ENCODE assay signal across 6 cellular contexts in the genomic region with DNA sequence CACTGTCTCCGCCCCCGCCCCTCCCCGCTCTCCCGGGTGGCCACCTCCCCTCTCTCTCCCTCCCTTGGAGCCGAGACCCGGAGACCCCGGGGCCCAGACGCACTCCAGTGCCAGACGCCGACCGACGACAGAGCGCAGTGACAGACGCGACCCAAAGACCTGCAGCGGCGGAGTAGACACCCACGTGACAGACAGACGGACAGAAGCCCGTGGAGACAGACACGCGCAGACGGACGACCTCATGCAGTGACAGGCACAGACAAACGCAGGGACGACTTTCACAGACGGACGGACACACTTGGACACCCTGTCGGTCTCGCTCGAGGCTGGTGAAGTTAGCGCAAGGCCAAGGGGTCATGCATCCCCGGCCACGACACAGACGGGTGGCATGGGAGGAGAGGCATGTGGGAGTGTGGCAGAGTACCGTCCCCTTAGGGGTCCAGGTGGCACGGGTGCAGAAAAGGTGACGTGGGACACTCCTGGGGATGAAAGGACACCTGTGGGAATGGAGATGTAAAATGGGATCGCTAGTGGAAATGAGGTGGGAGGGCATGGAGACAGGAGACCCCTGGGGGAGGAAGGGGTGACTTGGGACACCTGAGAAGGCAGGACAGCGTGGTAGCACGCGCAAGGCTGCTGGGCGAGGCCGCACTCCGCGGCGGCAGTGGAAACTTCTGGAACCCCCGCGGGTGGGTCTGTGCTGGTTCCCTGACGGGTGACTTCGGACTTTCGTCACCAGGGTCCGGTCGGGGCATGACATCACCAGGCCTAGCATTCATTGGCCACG. TPM values are rescaled to one million over a fixed set of nuclear protein-coding genes. Genes with fewer than 3 reads are reported as not detected.
DNase-seq lines count a peak whose midpoint lies in the region; ATAC-seq and TF ChIP-seq lines count a peak whose summit lies in the region.

No MANE protein-coding gene starts in this region.

- H3K4me3 ChIP-seq in GM06990 (replicated peaks; ENCODE audit: low read depth, low read length) (peak overlapping the region; percentile 14), iPS-15b (ENCODE audit: low read depth, low read length) (peak overlapping the region; percentile 69)

- H3K4me1 Mint-ChIP-seq in T-helper 17 cell: peaks cover 18% of the 10 kb centered on the region
- peaks cover 17% of the 10 kb centered on the region for H3K4me1 Mint-ChIP-seq in type B pancreatic cell (ENCODE audit: unreplicated experiment)

- H3K27ac Mint-ChIP-seq in T-helper 17 cell (no peak overlapping the region), type B pancreatic cell (peak overlapping the region; percentile 92)

- H3K27me3 ChIP-seq in GM06990 (replicated peaks; ENCODE audit: control insufficient read depth, insufficient read depth, low read length) (peaks cover 5% of the 10 kb centered on the region), iPS-15b (ENCODE audit: control insufficient read depth, insufficient read depth, low read length) (peaks cover 14% of the 10 kb centered on the region)

- H3K27me3 Mint-ChIP-seq in T-helper 17 cell (peaks cover 45% of the 10 kb centered on the region), type B pancreatic cell (peaks cover 32% of the 10 kb centered on the region)

- peaks cover 5% of the 10 kb centered on the region for H3K36me3 Mint-ChIP-seq in T-helper 17 cell (ENCODE audit: low read depth)
- no peaks in the 10 kb centered on the region for H3K36me3 Mint-ChIP-seq in type B pancreatic cell

- peak; percentile 22 for ATAC-seq in T-helper 17 cell

- TF ChIP-seq CTCF in GM06990 (IDR thresholded peaks at IDR 0.05; ENCODE audit: insufficient read depth, low read length, poor library complexity, severe bottlenecking) (no peak), type B pancreatic cell (conservative IDR thresholded peaks at IDR 0.05) (no peak)

- H3K9me3 ChIP-seq in T-helper 17 cell (ENCODE audit: control insufficient read depth, low read length, poor library complexity, severe bottlenecking): no peaks in the 10 kb centered on the region
- no peaks in the 10 kb centered on the region for H3K9me3 ChIP-seq in iPS-15b (ENCODE audit: control insufficient read depth, insufficient read depth, low read length)

- no peak for DNase-seq in GM06990 (ENCODE audit: extremely low read depth, insufficient read length)
- no peak for DNase-seq in T-helper 17 cell
- no peak for DNase-seq in type B pancreatic cell (ENCODE audit: extremely low spot score, unreplicated experiment)
- DNase-seq in NCI-H2029 (lab: John Stamatoyannopoulos, UW): no peak
- DNase-seq in AG08396 (ENCODE audit: low spot score): no peak

- H3K36me3 ChIP-seq in GM06990 (ENCODE audit: control insufficient read depth, insufficient read depth, low read length): no peaks in the 10 kb centered on the region
- peaks cover 4% of the 10 kb centered on the region for H3K36me3 ChIP-seq in iPS-15b (ENCODE audit: control insufficient read depth, insufficient read depth, low read length)

- no peak overlapping the region for H3K9ac ChIP-seq in iPS-15b (ENCODE audit: low read depth, low read length)

- H3K9me3 Mint-ChIP-seq in type B pancreatic cell: no peaks in the 10 kb centered on the region

- H3K4me1 ChIP-seq in iPS-15b (ENCODE audit: control insufficient read depth, insufficient read depth, low read length): peaks cover 9% of the 10 kb centered on the region

- H3K4me3 Mint-ChIP-seq in T-helper 17 cell (peak overlapping the region; percentile 92), type B pancreatic cell (peak overlapping the region; percentile 91)

RNA-seq across cellular contexts. Expression of a gene that starts 0.5 kb away (rescaled TPM):
- under 1 TPM; 0.21 to 0.25 TPM for total RNA-seq in T-helper 17 cell
- 7.1 and 10.4 TPM in 2 replicates for total RNA-seq in type B pancreatic cell (ENCODE audit: low replicate concordance)

RNA-seq across cellular contexts. Expression of a gene that starts 6.6 kb away (rescaled TPM):
- total RNA-seq in T-helper 17 cell (1 to 10 TPM; 1.6 to 2.2 TPM), type B pancreatic cell (ENCODE audit: low replicate concordance) (4.4 and 6.3 TPM in 2 replicates)

RNA-seq across cellular contexts. Expression of a gene that starts 21.2 kb away (rescaled TPM):
- 100 to 1,000 TPM; 246 to 255 TPM for total RNA-seq in T-helper 17 cell
- total RNA-seq in type B pancreatic cell (ENCODE audit: low replicate concordance): 168 and 239 TPM in 2 replicates

RNA-seq across cellular contexts. Expression of a gene that starts 29.0 kb away (rescaled TPM):
- total RNA-seq in T-helper 17 cell (1 to 10 TPM; 8.5 to 9.8 TPM), type B pancreatic cell (ENCODE audit: low replicate concordance) (78.9 and 84.7 TPM in 2 replicates)

RNA-seq across cellular contexts. Expression of a gene that starts 43.6 kb away (rescaled TPM):
- total RNA-seq in T-helper 17 cell: 10 to 100 TPM; 43.9 to 50.9 TPM
- total RNA-seq in type B pancreatic cell (ENCODE audit: low replicate concordance): 31.4 and 37.1 TPM in 2 replicates
